21 cellular contexts compared by ENCODE assay signal in genomic region chr19:46410205-46411087, GRCh38. TPM values are rescaled to one million over a fixed set of nuclear protein-coding genes. Genes with fewer than 3 reads are reported as not detected.
DNase-seq lines count a peak whose midpoint lies in the region; ATAC-seq, FAIRE-seq and TF ChIP-seq lines count a peak whose summit lies in the region.
"Had no signal": no experiment of that assay in that cellular context is flagged by ENCODE, and none has a peak within 500 bp of the region (broad histone marks: within the 10 kb centered on the region; RNA-seq: fewer than 3 reads in every experiment).

No MANE protein-coding gene starts in this region.

- peak overlapping the region; percentile 85 for H3K4me2 ChIP-seq in astrocyte (ENCODE audit: low read length)

- FAIRE-seq in astrocyte (lab: Jason Lieb, UNC), result no peak
- FAIRE-seq: endometrium, HepG2 had no signal

- H3K27ac ChIP-seq in astrocyte (ENCODE audit: low read depth, low read length), result no peak overlapping the region
- no peak overlapping the region for H3K27ac ChIP-seq in right cardiac atrium (ENCODE audit: low read length)
- peak overlapping the region; percentile 60 to 78 for H3K27ac ChIP-seq in testis

- H3K9me3 ChIP-seq in astrocyte (ENCODE audit: insufficient read depth, low read depth, low read length) (no peaks in the 10 kb centered on the region), right cardiac atrium (ENCODE audit: control insufficient read depth, low read length) (no peaks in the 10 kb centered on the region), testis (no peaks in the 10 kb centered on the region)
- H3K9me3 ChIP-seq: upper lobe of left lung had no signal

- peaks cover 9% of the 10 kb centered on the region for H3K36me3 Mint-ChIP-seq in astrocyte (ENCODE audit: low read depth, unreplicated experiment)
- H3K36me3 Mint-ChIP-seq: activated CD4-positive, alpha-beta memory T cell treated with anti-CD3 and anti-CD28 coated beads for 36 hours; activated naive CD8-positive, alpha-beta T cell treated with anti-CD3 and anti-CD28 coated beads for 36 hours had no signal

- no peak overlapping the region for H3K9ac ChIP-seq in astrocyte (ENCODE audit: low read length)

- no peak for ATAC-seq in right cardiac atrium
- no peak for ATAC-seq in HG02571 (IDR thresholded peaks at IDR 0.05; ENCODE audit: unreplicated experiment)
- ATAC-seq in esophagus mucosa, result no peak
- ATAC-seq: HepG2; stimulated activated naive B cell treated with anti-CD40 and anti-IgM and Interleukin-4, amounts not matched to agents 10 μg/mL and 1 μg/mL and 100 μg/mL, for 72 hours had no signal

- H3K27me3 Mint-ChIP-seq in astrocyte (ENCODE audit: low read depth, unreplicated experiment), result no peaks in the 10 kb centered on the region

- WGBS in right cardiac atrium, result 71% methylated on average over 13 of the region's 13 CpGs
- WGBS in testis, 2 donors, result 62 to 66% methylated on average over 13 of the region's 13 CpGs

- peaks cover 5% of the 10 kb centered on the region for H3K36me3 ChIP-seq in astrocyte (ENCODE audit: insufficient read depth, low read length)
- no peaks in the 10 kb centered on the region for H3K36me3 ChIP-seq in testis (ENCODE audit: low read depth, missing control alignments)
- H3K36me3 ChIP-seq: upper lobe of left lung had no signal

- H3K27me3 ChIP-seq in astrocyte (ENCODE audit: insufficient read depth, low read length), result peaks cover 8% of the 10 kb centered on the region
- H3K27me3 ChIP-seq in right cardiac atrium (ENCODE audit: control insufficient read depth, insufficient read depth), result no peaks in the 10 kb centered on the region
- H3K27me3 ChIP-seq in testis, result no peaks in the 10 kb centered on the region

- no peak for TF ChIP-seq CTCF in astrocyte (IDR thresholded peaks at IDR 0.05; ENCODE audit: insufficient read depth, low read depth, low read length)
- no peak for TF ChIP-seq CTCF in testis (IDR thresholded peaks at IDR 0.05)

- H3K9me3 Mint-ChIP-seq in astrocyte (ENCODE audit: unreplicated experiment), result peaks cover 2% of the 10 kb centered on the region
- H3K9me3 Mint-ChIP-seq: activated CD4-positive, alpha-beta memory T cell treated with anti-CD3 and anti-CD28 coated beads for 36 hours; activated naive CD8-positive, alpha-beta T cell treated with anti-CD3 and anti-CD28 coated beads for 36 hours; stimulated activated naive B cell treated with anti-CD40 and anti-IgM and Interleukin-4, amounts not matched to agents 10 μg/mL and 1 μg/mL and 100 μg/mL, for 72 hours had no signal

- peaks cover 35% of the 10 kb centered on the region for H4K20me1 ChIP-seq in astrocyte (ENCODE audit: insufficient read depth, low read length)

- H3K4me3 ChIP-seq in astrocyte (ENCODE audit: insufficient read depth, low read depth, low read length) (no peak overlapping the region), right cardiac atrium (ENCODE audit: low read length) (peak overlapping the region; percentile 54), testis (peak overlapping the region in 1 of 2 donors; percentile 73)

- peak overlapping the region; percentile 93 for H3K4me3 Mint-ChIP-seq in astrocyte (ENCODE audit: unreplicated experiment)
- H3K4me3 Mint-ChIP-seq: activated CD4-positive, alpha-beta memory T cell treated with anti-CD3 and anti-CD28 coated beads for 36 hours; activated naive CD8-positive, alpha-beta T cell treated with anti-CD3 and anti-CD28 coated beads for 36 hours; stimulated activated naive B cell treated with anti-CD40 and anti-IgM and Interleukin-4, amounts not matched to agents 10 μg/mL and 1 μg/mL and 100 μg/mL, for 72 hours had no signal

- TF ChIP-seq POLR2A in testis (IDR thresholded peaks at IDR 0.05), result no peak

- peaks cover 24% of the 10 kb centered on the region for H3K4me1 ChIP-seq in astrocyte (ENCODE audit: insufficient read depth, low read length)
- H3K4me1 ChIP-seq in right cardiac atrium (ENCODE audit: control insufficient read depth, insufficient read depth, low read length), result peaks cover 6% of the 10 kb centered on the region
- H3K4me1 ChIP-seq in testis, result peaks cover 33% of the 10 kb centered on the region

- H3K79me2 ChIP-seq in astrocyte (ENCODE audit: insufficient read depth, low read length), result peaks cover 23% of the 10 kb centered on the region

- no peak overlapping the region for H3K27ac Mint-ChIP-seq in astrocyte (ENCODE audit: unreplicated experiment)
- H3K27ac Mint-ChIP-seq: activated CD4-positive, alpha-beta memory T cell treated with anti-CD3 and anti-CD28 coated beads for 36 hours; activated naive CD8-positive, alpha-beta T cell treated with anti-CD3 and anti-CD28 coated beads for 36 hours; stimulated activated naive B cell treated with anti-CD40 and anti-IgM and Interleukin-4, amounts not matched to agents 10 μg/mL and 1 μg/mL and 100 μg/mL, for 72 hours had no signal

- intact Hi-C loops in right cardiac atrium (cut with DNase I), result no loop called here
- intact Hi-C loops in testis (cut with DNase I; ENCODE audit: low total_unique reads), result no loop called here
- intact Hi-C loops in posterior vena cava (cut with DNase I), result no loop called here

- DNase-seq in NOMO-1 (lab: John Stamatoyannopoulos, UW; ENCODE audit: unreplicated experiment in 2 of 2) (peak; percentile 8 to 20), NOMO-1 treated with dmso at 0.1 percent for 144 hours (lab: John Stamatoyannopoulos, UW; ENCODE audit: unreplicated experiment) (no peak), astrocyte (ENCODE audit: low read depth) (no peak), right cardiac atrium (no peak), testis (no peak), posterior vena cava (ENCODE audit: low spot score) (no peak)
- DNase-seq: 8988T; activated CD4-positive, alpha-beta memory T cell treated with anti-CD3 and anti-CD28 coated beads for 36 hours; activated naive CD8-positive, alpha-beta T cell treated with anti-CD3 and anti-CD28 coated beads for 36 hours; activated T-cell treated with anti-CD3 and anti-CD28 coated beads, Interleukin-2, amount 50 U/mL, for 48 hours; DND-41; midbrain; NCI-H1092 treated with DMSO at 0.1 percent for 48 hours; NCI-H526; occipital lobe; stimulated activated naive B cell treated with anti-CD40 and anti-IgM and Interleukin-4, amounts not matched to agents 10 μg/mL and 1 μg/mL and 100 μg/mL, for 72 hours; upper lobe of left lung had no signal

- H2AFZ ChIP-seq in astrocyte (ENCODE audit: low read depth, low read length), result no peak overlapping the region

- peaks cover 19% of the 10 kb centered on the region for H3K4me1 Mint-ChIP-seq in astrocyte (ENCODE audit: low read depth, unreplicated experiment)

RNA-seq across cellular contexts. Expression of gene CCDC8, which starts 2.9 kb away (rescaled TPM):
- total RNA-seq in astrocyte (35.5 and 45.5 TPM in 2 replicates), right cardiac atrium (10 to 100 TPM; 47.0 to 54.6 (median 49.9) TPM), testis (10 to 100 TPM; 23.3 to 33.8 TPM), posterior vena cava (10 to 100 TPM; 11.7 to 17.7 TPM), esophagus mucosa (0.80 TPM)
- polyA plus RNA-seq in right cardiac atrium (28.8 TPM), testis (ENCODE audit: insufficient read depth, low read depth, low replicate concordance) (20.1 TPM)
- total RNA-seq: activated CD4-positive, alpha-beta memory T cell treated with anti-CD3 and anti-CD28 coated beads for 36 hours had no signal
- polyA plus RNA-seq: HepG2 had no signal

RNA-seq across cellular contexts. Expression of gene PNMA8C, which starts 18.3 kb away (rescaled TPM):
- total RNA-seq in astrocyte (0.55 and 0.98 TPM in 2 replicates), right cardiac atrium (under 1 TPM; 0.23 to 0.31 (median 0.26) TPM), testis (1 to 10 TPM; 1.4 to 1.9 TPM), posterior vena cava (1 to 10 TPM in 1 of 2 donors, under 1 TPM in 1; 0.37 to 1.2 TPM), esophagus mucosa (not detected)
- polyA plus RNA-seq in right cardiac atrium (0.05 TPM), testis (ENCODE audit: insufficient read depth, low read depth, low replicate concordance) (1.2 TPM)
- total RNA-seq: activated CD4-positive, alpha-beta memory T cell treated with anti-CD3 and anti-CD28 coated beads for 36 hours; activated naive CD8-positive, alpha-beta T cell treated with anti-CD3 and anti-CD28 coated beads for 36 hours; HepG2 had no signal
- polyA plus RNA-seq: HepG2 had no signal

Comparison
In these comparisons a context has a peak if more than half of its experiments do, and no peak if none do; other contexts are left out.
1. DNase-seq: peak in NOMO-1 (2 of 2); none in NOMO-1 treated with dmso at 0.1 percent for 144 hours (single experiment), astrocyte (single experiment), right cardiac atrium (0 of 3), testis (single experiment) and posterior vena cava (single experiment).
2. H3K27ac ChIP-seq: peak in testis (2 of 2); none in astrocyte (single experiment) and right cardiac atrium (single experiment).